In the genomic region with DNA sequence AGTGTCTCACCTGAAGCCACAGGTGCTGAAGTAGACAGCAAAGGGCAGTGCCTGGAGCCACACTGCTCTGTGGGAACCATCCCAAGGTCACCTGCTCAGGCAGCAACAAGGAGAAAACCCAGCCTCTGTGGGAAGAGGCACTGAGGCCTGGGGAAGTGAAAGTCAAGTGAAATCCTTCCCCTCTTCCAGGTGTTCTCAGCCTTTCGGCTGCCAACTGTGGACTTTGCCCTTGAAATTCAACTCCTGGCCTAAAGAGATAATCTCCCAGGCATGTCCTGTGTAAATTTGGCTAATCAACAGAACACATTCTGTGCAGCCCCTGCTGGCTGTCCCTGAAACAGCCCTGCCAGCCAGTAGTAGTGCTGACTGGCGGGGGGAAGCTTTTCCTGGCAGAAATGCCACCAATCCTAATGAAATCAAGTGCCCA, we compare ENCODE assay signal across 11 cellular contexts.
DNase-seq lines count a peak whose midpoint lies in the region; TF ChIP-seq lines count a peak whose summit lies in the region.
"Had no signal": no experiment of that assay in that cellular context is flagged by ENCODE, and none has a peak within 500 bp of the region (broad histone marks: within the 10 kb centered on the region; RNA-seq: fewer than 3 reads in every experiment).

No MANE protein-coding gene starts in this region.

- peaks cover 5% of the 10 kb centered on the region for H3K4me1 Mint-ChIP-seq in type B pancreatic cell (ENCODE audit: unreplicated experiment)
- H3K4me1 Mint-ChIP-seq in activated naive CD4-positive, alpha-beta T cell treated with anti-CD3 and anti-CD28 coated beads, Interleukin-2, amount 10 ng/mL, durations not matched to agents 7 days and 5 days, result peaks cover 14% of the 10 kb centered on the region

- H3K4me3 Mint-ChIP-seq in type B pancreatic cell, result no peak overlapping the region
- H3K4me3 Mint-ChIP-seq in activated naive CD4-positive, alpha-beta T cell treated with anti-CD3 and anti-CD28 coated beads, Interleukin-2, amount 10 ng/mL, durations not matched to agents 7 days and 5 days, result no peak overlapping the region

- peaks cover 23% of the 10 kb centered on the region for H3K36me3 Mint-ChIP-seq in type B pancreatic cell
- H3K36me3 Mint-ChIP-seq in activated naive CD4-positive, alpha-beta T cell treated with anti-CD3 and anti-CD28 coated beads, Interleukin-2, amount 10 ng/mL, durations not matched to agents 7 days and 5 days, result no peaks in the 10 kb centered on the region

- TF ChIP-seq CTCF in VCaP (conservative IDR thresholded peaks at IDR 0.05), result peak; percentile 63
- TF ChIP-seq CTCF in type B pancreatic cell (conservative IDR thresholded peaks at IDR 0.05), result peak; percentile 53

- no peaks in the 10 kb centered on the region for H3K27me3 Mint-ChIP-seq in type B pancreatic cell
- peaks cover 25% of the 10 kb centered on the region for H3K27me3 Mint-ChIP-seq in activated naive CD4-positive, alpha-beta T cell treated with anti-CD3 and anti-CD28 coated beads, Interleukin-2, amount 10 ng/mL, durations not matched to agents 7 days and 5 days

- DNase-seq in NCI-H82 (lab: John Stamatoyannopoulos, UW), result peak; percentile 61
- DNase-seq in NCI-H82 treated with DMSO at 0.1 percent for 48 hours (lab: John Stamatoyannopoulos, UW; ENCODE audit: unreplicated experiment), result no peak
- peak; percentile 50 for DNase-seq in iPS-NIHi11 (ENCODE audit: low spot score)
- no peak for DNase-seq in type B pancreatic cell (ENCODE audit: extremely low spot score, unreplicated experiment)
- DNase-seq in activated naive CD4-positive, alpha-beta T cell treated with anti-CD3 and anti-CD28 coated beads, Interleukin-2, amount 10 ng/mL, durations not matched to agents 7 days and 5 days, result no peak
- no peak for DNase-seq in NCI-H1694 (lab: John Stamatoyannopoulos, UW)
- no peak for DNase-seq in T-helper 1 cell
- DNase-seq: activated CD4-positive, alpha-beta T cell treated with anti-CD3 and anti-CD28 coated beads for 48 hours; cortex of kidney; NCI-H446 had no signal

- H3K27ac ChIP-seq in VCaP, result peak overlapping the region; percentile 14; the same call in 1 of the 2 replicates

- CTCF ChIA-PET in activated naive CD4-positive, alpha-beta T cell treated with anti-CD3 and anti-CD28 coated beads, Interleukin-2, amount 10 ng/mL, durations not matched to agents 7 days and 5 days (lab: Charles Lee), result no interaction called here

- H3K9me3 Mint-ChIP-seq in type B pancreatic cell, result peaks cover 4% of the 10 kb centered on the region
- no peaks in the 10 kb centered on the region for H3K9me3 Mint-ChIP-seq in activated naive CD4-positive, alpha-beta T cell treated with anti-CD3 and anti-CD28 coated beads, Interleukin-2, amount 10 ng/mL, durations not matched to agents 7 days and 5 days

- peak overlapping the region; percentile 53 for H3K27ac Mint-ChIP-seq in type B pancreatic cell
- H3K27ac Mint-ChIP-seq in activated naive CD4-positive, alpha-beta T cell treated with anti-CD3 and anti-CD28 coated beads, Interleukin-2, amount 10 ng/mL, durations not matched to agents 7 days and 5 days, result no peak overlapping the region

Comparison
In these comparisons a context has a peak if more than half of its experiments do, and no peak if none do; other contexts are left out.
1. DNase-seq: peak in NCI-H82 (single experiment) and iPS-NIHi11 (single experiment); none in NCI-H82 treated with DMSO at 0.1 percent for 48 hours (single experiment), type B pancreatic cell (single experiment), activated naive CD4-positive, alpha-beta T cell treated with anti-CD3 and anti-CD28 coated beads, Interleukin-2, amount 10 ng/mL, durations not matched to agents 7 days and 5 days (single experiment), NCI-H1694 (single experiment) and T-helper 1 cell (0 of 5).